ENCODE assay signal across 8 cellular contexts in the genomic region with DNA sequence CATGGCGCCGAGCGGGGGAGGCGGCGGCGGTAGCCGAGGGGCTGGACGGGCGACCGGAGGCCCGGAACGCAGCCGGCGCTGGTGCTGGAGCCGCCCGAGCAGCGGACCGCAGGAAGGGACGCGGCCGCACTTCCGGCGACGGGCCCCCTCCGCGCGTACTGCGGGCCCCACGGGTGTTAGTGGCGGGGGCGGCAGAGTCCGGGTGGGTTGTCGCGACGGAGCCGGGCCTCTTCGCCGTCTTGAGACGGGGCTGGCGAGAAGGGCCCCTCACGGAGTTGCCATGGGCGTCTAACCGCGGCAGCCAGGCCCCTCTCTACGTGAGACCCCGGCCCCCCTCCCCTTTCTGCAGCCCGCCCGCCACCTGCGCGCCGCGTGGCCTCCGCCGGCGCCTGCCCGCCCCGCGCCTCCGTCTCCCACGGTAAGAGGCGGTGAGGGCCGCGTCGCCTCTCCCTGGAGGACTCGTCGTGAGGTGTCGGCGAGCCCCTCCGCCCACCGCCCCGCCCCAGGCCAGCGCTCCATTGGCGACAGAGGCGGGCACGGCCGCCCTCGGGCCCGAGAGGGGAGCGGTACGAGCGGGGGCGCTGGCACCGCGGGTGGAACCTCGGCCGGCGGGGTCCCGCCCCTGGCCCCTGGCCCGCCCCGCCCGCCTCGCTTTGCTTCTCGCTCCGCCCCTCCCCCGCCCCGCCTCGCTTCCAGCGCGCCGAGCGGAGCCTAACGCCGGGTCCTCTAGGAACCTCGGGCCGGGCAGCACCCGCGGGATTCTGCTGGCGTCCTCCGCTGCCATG. TPM values are rescaled to one million over a fixed set of nuclear protein-coding genes. Genes with fewer than 3 reads are reported as not detected.
A peak's percentile ranks its signal among the peaks of the same experiment; 100 is the strongest.
DNase-seq lines count a peak whose midpoint lies in the region; ATAC-seq lines count a peak whose summit lies in the region.

A gene with protein sequence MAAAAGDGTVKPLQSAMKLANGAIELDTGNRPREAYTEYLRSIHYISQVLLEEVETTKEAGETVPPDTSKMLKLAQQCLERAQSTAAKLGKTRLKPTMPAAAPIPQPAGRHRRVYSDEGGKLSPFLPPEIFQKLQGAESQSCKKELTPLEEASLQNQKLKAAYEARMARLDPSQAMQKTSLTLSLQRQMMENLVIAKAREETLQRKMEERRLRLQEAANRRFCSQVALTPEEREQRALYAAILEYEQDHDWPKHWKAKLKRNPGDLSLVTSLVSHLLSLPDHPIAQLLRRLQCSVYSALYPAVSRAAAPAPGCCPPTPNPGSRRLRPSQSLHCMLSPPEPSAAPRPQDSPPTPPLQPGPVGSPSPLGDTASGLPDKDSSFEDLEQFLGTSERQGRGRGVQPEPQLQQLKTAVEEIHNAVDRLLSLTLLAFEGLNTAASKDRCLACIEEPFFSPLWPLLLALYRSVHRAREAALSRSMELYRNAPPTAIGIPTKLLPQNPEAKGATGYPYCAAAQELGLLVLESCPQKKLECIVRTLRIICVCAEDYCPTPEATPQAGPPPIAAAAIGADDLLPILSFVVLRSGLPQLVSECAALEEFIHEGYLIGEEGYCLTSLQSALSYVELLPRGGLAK (minus strand): TSS at position 40 of the 785 bp plus-strand sequence. CDS start 37 bp downstream, at position 3.
A gene with protein sequence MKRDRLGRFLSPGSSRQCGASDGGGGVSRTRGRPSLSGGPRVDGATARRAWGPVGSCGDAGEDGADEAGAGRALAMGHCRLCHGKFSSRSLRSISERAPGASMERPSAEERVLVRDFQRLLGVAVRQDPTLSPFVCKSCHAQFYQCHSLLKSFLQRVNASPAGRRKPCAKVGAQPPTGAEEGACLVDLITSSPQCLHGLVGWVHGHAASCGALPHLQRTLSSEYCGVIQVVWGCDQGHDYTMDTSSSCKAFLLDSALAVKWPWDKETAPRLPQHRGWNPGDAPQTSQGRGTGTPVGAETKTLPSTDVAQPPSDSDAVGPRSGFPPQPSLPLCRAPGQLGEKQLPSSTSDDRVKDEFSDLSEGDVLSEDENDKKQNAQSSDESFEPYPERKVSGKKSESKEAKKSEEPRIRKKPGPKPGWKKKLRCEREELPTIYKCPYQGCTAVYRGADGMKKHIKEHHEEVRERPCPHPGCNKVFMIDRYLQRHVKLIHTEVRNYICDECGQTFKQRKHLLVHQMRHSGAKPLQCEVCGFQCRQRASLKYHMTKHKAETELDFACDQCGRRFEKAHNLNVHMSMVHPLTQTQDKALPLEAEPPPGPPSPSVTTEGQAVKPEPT (plus strand): TSS at position 679 of the 785 bp plus-strand sequence. CDS start 104 bp downstream, at position 783.

- in situ Hi-C loops in KBM-7 (cut with MboI; ENCODE audit: low pct_unique_long_range_greater_than_20kb, low sequenced_read_pairs) (no loop called here), SK-MEL-5 (cut with HindIII; ENCODE audit: low pct_unique_long_range_greater_than_20kb, low sequenced_read_pairs) (no loop called here)

- DNase-seq in DMS 273 (lab: John Stamatoyannopoulos, UW; ENCODE audit: unreplicated experiment) (peak; percentile 94), KBM-7 (peak; percentile 76), SK-MEL-5 (ENCODE audit: low read depth, low spot score) (peak; percentile 73), germinal center (ENCODE audit: low spot score) (peak; percentile 68), nucleus accumbens (lab: John Stamatoyannopoulos, UW) (peak in 55 of 56 donors; percentile 36 to 95 (median 81)), superior temporal gyrus (ENCODE audit: extremely low spot score) (peak; percentile 79)
- peak; percentile 85 for DNase-seq in activated naive CD4-positive, alpha-beta T cell treated with Interleukin-2 at 50 U/mL for 16 hours

- peak; percentile 42 for ATAC-seq in GM21447 (IDR thresholded peaks at IDR 0.05; ENCODE audit: unreplicated experiment)

RNA-seq across cellular contexts. Expression of the first gene that starts in this region (rescaled TPM):
- total RNA-seq in SK-MEL-5 (2014; rRNA removed; shearing (Covaris generic)): 4.2 and 6.3 TPM in 2 replicates
- 7.1 and 9.9 TPM in 2 replicates for polyA plus RNA-seq in SK-MEL-5 (2015; cell fraction: cytosol; rRNA removed)
- polyA plus RNA-seq in SK-MEL-5 (2015; cell fraction: nucleus; rRNA removed): 25.5 and 32.8 TPM in 2 replicates

RNA-seq across cellular contexts. Expression of the second gene that starts in this region (rescaled TPM):
- 9.4 and 10.3 TPM in 2 replicates for total RNA-seq in SK-MEL-5 (2014; rRNA removed; shearing (Covaris generic))
- polyA plus RNA-seq in SK-MEL-5 (2015; cell fraction: cytosol; rRNA removed): 8.6 and 12.4 TPM in 2 replicates
- 111 and 133 TPM in 2 replicates for polyA plus RNA-seq in SK-MEL-5 (2015; cell fraction: nucleus; rRNA removed)

Comparison
In these comparisons a context has a peak if more than half of its experiments do, and no peak if none do; other contexts are left out.
1. Peak in every context shown above with its lines: DNase-seq and ATAC-seq.